In genomic region chr2:97967216-97967592, GRCh38 we compare ENCODE assay signal across 3 cellular contexts.
TF ChIP-seq lines count a peak whose summit lies in the region.

No MANE protein-coding gene starts in this region.

TF ChIP-seq in A549, 52 proteins besides CTCF, POLR2A, EP300 and RAD21 (continued from another document):
- TF ChIP-seq, protein P1, sequence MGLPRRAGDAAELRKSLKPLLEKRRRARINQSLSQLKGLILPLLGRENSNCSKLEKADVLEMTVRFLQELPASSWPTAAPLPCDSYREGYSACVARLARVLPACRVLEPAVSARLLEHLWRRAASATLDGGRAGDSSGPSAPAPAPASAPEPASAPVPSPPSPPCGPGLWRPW (IDR thresholded peaks at IDR 0.05), result no peak
- TF ChIP-seq, protein P2, sequence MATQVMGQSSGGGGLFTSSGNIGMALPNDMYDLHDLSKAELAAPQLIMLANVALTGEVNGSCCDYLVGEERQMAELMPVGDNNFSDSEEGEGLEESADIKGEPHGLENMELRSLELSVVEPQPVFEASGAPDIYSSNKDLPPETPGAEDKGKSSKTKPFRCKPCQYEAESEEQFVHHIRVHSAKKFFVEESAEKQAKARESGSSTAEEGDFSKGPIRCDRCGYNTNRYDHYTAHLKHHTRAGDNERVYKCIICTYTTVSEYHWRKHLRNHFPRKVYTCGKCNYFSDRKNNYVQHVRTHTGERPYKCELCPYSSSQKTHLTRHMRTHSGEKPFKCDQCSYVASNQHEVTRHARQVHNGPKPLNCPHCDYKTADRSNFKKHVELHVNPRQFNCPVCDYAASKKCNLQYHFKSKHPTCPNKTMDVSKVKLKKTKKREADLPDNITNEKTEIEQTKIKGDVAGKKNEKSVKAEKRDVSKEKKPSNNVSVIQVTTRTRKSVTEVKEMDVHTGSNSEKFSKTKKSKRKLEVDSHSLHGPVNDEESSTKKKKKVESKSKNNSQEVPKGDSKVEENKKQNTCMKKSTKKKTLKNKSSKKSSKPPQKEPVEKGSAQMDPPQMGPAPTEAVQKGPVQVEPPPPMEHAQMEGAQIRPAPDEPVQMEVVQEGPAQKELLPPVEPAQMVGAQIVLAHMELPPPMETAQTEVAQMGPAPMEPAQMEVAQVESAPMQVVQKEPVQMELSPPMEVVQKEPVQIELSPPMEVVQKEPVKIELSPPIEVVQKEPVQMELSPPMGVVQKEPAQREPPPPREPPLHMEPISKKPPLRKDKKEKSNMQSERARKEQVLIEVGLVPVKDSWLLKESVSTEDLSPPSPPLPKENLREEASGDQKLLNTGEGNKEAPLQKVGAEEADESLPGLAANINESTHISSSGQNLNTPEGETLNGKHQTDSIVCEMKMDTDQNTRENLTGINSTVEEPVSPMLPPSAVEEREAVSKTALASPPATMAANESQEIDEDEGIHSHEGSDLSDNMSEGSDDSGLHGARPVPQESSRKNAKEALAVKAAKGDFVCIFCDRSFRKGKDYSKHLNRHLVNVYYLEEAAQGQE (IDR thresholded peaks at IDR 0.05), result no peak
- TF ChIP-seq HOXA7 (CRISPR knock-in tag; IDR thresholded peaks at IDR 0.05) (no peak), CEBPB (IDR thresholded peaks at IDR 0.05) (no peak), EHMT2 (IDR thresholded peaks at IDR 0.05; ENCODE audit: low read depth) (no peak), KDM5A (IDR thresholded peaks at IDR 0.05) (no peak), HDAC2 (IDR thresholded peaks at IDR 0.05) (no peak), FOXS1 (CRISPR knock-in tag; IDR thresholded peaks at IDR 0.05) (no peak), GATA3 (IDR thresholded peaks at IDR 0.05; ENCODE audit: borderline replicate concordance) (no peak), CHD4 (IDR thresholded peaks at IDR 0.05; ENCODE audit: borderline replicate concordance) (no peak)
- TF ChIP-seq, protein P3, sequence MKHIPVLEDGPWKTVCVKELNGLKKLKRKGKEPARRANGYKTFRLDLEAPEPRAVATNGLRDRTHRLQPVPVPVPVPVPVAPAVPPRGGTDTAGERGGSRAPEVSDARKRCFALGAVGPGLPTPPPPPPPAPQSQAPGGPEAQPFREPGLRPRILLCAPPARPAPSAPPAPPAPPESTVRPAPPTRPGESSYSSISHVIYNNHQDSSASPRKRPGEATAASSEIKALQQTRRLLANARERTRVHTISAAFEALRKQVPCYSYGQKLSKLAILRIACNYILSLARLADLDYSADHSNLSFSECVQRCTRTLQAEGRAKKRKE (CRISPR knock-in tag; IDR thresholded peaks at IDR 0.05; ENCODE audit: low read depth), result no peak
TF ChIP-seq in A549: peak in this region for 0.

TF ChIP-seq in GM12878, 131 proteins besides CTCF, POLR2A, EP300 and RAD21 (continued from another document):
- TF ChIP-seq SKIL (IDR thresholded peaks at IDR 0.05; ENCODE audit: low read depth, poor library complexity, severe bottlenecking) (peak; percentile 3), SREBF2 (IDR thresholded peaks at IDR 0.05; ENCODE audit: low read length) (no peak)

TF ChIP-seq in WTC11, 78 proteins besides CTCF, POLR2A, EP300 and RAD21:
- TF ChIP-seq, protein P4, sequence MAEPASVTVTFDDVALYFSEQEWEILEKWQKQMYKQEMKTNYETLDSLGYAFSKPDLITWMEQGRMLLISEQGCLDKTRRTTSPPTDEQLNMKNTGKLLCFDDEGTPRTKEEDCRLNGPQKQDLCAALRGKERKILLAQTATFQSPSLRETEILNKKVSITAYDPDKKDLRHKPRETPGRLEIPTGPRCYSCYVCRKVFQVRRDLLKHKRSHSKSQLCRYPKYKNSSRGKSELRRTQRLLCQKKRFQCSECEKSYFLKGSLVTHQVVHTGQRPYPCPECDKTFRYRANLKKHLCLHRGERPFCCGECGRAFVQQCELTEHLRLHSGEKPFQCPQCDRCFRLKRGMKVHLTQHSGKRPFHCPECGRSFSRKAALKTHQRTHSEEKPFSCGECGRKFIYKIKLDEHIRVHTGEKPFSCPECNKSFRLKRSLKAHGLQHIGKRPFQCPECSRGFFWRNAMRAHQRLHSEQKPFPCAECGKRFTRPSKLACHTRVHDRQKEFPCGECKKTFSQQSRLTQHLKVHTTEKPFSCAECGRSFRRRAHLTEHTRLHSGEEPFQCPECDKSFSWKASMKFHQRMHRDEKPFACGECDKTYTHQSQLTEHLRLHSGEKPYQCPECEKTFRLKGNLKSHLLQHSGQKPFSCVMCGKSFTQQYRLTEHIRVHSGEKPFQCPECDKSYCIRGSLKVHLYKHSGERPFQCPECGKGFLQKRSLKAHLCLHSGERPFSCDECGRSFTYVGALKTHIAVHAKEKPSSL (CRISPR knock-in tag; conservative IDR thresholded peaks at IDR 0.05), result no peak
- TF ChIP-seq ESRRA (CRISPR knock-in tag; IDR thresholded peaks at IDR 0.05; ENCODE audit: borderline replicate concordance), result no peak
- TF ChIP-seq NFYB (CRISPR knock-in tag; conservative IDR thresholded peaks at IDR 0.05; ENCODE audit: low read depth), result no peak
- TF ChIP-seq SOX15 (CRISPR knock-in tag; IDR thresholded peaks at IDR 0.05), result no peak
- no peak for TF ChIP-seq ZNF263 (CRISPR knock-in tag; IDR thresholded peaks at IDR 0.05; ENCODE audit: low read depth)
- no peak for TF ChIP-seq ZBTB21 (CRISPR knock-in tag; IDR thresholded peaks at IDR 0.05; ENCODE audit: borderline replicate concordance)
- no peak for TF ChIP-seq FOXP1 (CRISPR knock-in tag; IDR thresholded peaks at IDR 0.05; ENCODE audit: borderline replicate concordance)
- TF ChIP-seq JAZF1 (CRISPR knock-in tag; IDR thresholded peaks at IDR 0.05), result no peak
